In the genomic region with DNA sequence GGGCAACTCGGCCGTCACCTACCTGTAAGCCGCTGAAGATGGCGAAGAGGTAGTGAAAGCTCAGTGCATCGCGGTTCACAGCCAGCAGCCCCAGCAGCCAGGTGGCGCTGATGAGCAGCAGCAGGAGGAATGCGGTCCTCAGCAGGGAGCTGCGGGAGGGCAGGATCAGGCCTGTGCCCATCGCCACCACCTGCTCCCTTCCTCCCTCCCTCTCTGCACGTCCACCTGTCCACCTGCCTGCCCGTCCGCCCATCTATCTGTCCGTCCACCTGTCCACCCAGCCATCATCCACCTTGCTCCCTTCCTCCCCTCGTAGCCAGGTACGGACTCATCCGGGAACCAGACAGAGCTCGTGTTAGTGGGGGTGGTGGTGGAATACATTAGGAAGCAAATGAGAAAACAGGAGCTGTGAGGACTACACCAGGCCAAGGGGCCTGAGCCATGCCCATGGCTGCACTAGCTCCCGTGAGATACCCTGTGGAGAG, we compare ENCODE assay signal across 8 cellular contexts. TPM values are rescaled to one million over a fixed set of nuclear protein-coding genes. Genes with fewer than 3 reads are reported as not detected.
DNase-seq lines count a peak whose midpoint lies in the region; ATAC-seq and TF ChIP-seq lines count a peak whose summit lies in the region.

No MANE protein-coding gene starts in this region.

- WGBS in smooth muscle cell (ENCODE audit: low lambda C conversion rate): 58% methylated on average over 16 of the region's 19 CpGs

- H3K4me3 ChIP-seq in cardiac muscle cell (no peak overlapping the region), smooth muscle cell (no peak overlapping the region)

- peak overlapping the region in 2 of 3 donors; percentile 41 to 67 for H3K27ac Mint-ChIP-seq in IgD-negative memory B cell
- H3K27ac Mint-ChIP-seq in activated naive CD4-positive, alpha-beta T cell treated with anti-CD3 and anti-CD28 coated beads for 36 hours: no peak overlapping the region

- DNase-seq in COLO829 (ENCODE audit: low spot score) (peak; percentile 80), SK-N-DZ (ENCODE audit: low spot score) (peak; percentile 54), cardiac muscle cell (ENCODE audit: low read depth in 1 of 2, low spot score in 1 of 2) (peak; percentile 58 to 75), smooth muscle cell (lab: John Stamatoyannopoulos, UW; ENCODE audit: unreplicated experiment) (no peak)
- peak; percentile 80 for DNase-seq in activated naive CD4-positive, alpha-beta T cell treated with anti-CD3 and anti-CD28 coated beads for 36 hours

- no peaks in the 10 kb centered on the region for H4K20me1 ChIP-seq in smooth muscle cell (ENCODE audit: low read depth)

- H3K27me3 ChIP-seq in cardiac muscle cell (no peaks in the 10 kb centered on the region), smooth muscle cell (ENCODE audit: low read depth) (no peaks in the 10 kb centered on the region)

- no peaks in the 10 kb centered on the region for H3K9me3 Mint-ChIP-seq in IgD-negative memory B cell
- no peaks in the 10 kb centered on the region for H3K9me3 Mint-ChIP-seq in activated naive CD4-positive, alpha-beta T cell treated with anti-CD3 and anti-CD28 coated beads for 36 hours

- no peaks in the 10 kb centered on the region for H3F3A ChIP-seq in smooth muscle cell (ENCODE audit: low read depth)

- intact Hi-C loops in activated naive CD4-positive, alpha-beta T cell treated with anti-CD3 and anti-CD28 coated beads for 36 hours (cut with micrococcal nuclease): loop anchor here (1.0 kb wide), 1 partner anchor 175 kb away; no protein-coding TSS in a partner anchor

- no peak overlapping the region for H2AFZ ChIP-seq in smooth muscle cell (ENCODE audit: low read depth)

- CTCF ChIA-PET in activated naive CD4-positive, alpha-beta T cell treated with anti-CD3 and anti-CD28 coated beads for 36 hours (lab: Charles Lee): interaction anchor here (0.5 to 2.9 kb wide), 27 partner anchors 9 to 509 kb away, joined by 3 to 57 read pairs (median 4); no protein-coding TSS in a partner anchor

- H3K4me2 ChIP-seq in smooth muscle cell: no peak overlapping the region

- H3K36me3 Mint-ChIP-seq in IgD-negative memory B cell: peaks cover 2% of the 10 kb centered on the region
- no peaks in the 10 kb centered on the region for H3K36me3 Mint-ChIP-seq in activated naive CD4-positive, alpha-beta T cell treated with anti-CD3 and anti-CD28 coated beads for 36 hours (ENCODE audit: low read depth)

- H3K36me3 ChIP-seq in cardiac muscle cell (peaks cover 4% of the 10 kb centered on the region), smooth muscle cell (ENCODE audit: low read depth) (no peaks in the 10 kb centered on the region)

- no peaks in the 10 kb centered on the region for H3K79me2 ChIP-seq in smooth muscle cell (ENCODE audit: low read depth)

- ATAC-seq in HG02981 (IDR thresholded peaks at IDR 0.05; ENCODE audit: unreplicated experiment) (no peak), GM21447 (IDR thresholded peaks at IDR 0.05; ENCODE audit: unreplicated experiment) (no peak)

- H3K4me1 Mint-ChIP-seq in IgD-negative memory B cell: peaks cover 0 to 7% (median 7%) of the 10 kb centered on the region in 3 donors
- peaks cover 16% of the 10 kb centered on the region for H3K4me1 Mint-ChIP-seq in activated naive CD4-positive, alpha-beta T cell treated with anti-CD3 and anti-CD28 coated beads for 36 hours (ENCODE audit: low read depth)

- H3K9me3 ChIP-seq in cardiac muscle cell (ENCODE audit: low read depth) (no peaks in the 10 kb centered on the region), smooth muscle cell (replicated peaks; ENCODE audit: low read depth) (no peaks in the 10 kb centered on the region)

- peaks cover 8% of the 10 kb centered on the region for H3K4me1 ChIP-seq in cardiac muscle cell (ENCODE audit: low read depth)
- no peaks in the 10 kb centered on the region for H3K4me1 ChIP-seq in smooth muscle cell (ENCODE audit: low read depth)

- H3K9ac ChIP-seq in smooth muscle cell (ENCODE audit: low read depth): no peak overlapping the region

- TF ChIP-seq CTCF in cardiac muscle cell (IDR thresholded peaks at IDR 0.05; ENCODE audit: low read depth, low read length): peak; percentile 92
- peak; percentile 79 for TF ChIP-seq CTCF in smooth muscle cell (IDR thresholded peaks at IDR 0.05; ENCODE audit: borderline replicate concordance, insufficient read depth, poor library complexity, severe bottlenecking)

- H3K4me3 Mint-ChIP-seq in IgD-negative memory B cell: peak overlapping the region in 2 of 4 donors; percentile 23 to 82
- H3K4me3 Mint-ChIP-seq in activated naive CD4-positive, alpha-beta T cell treated with anti-CD3 and anti-CD28 coated beads for 36 hours: no peak overlapping the region

- H3K27me3 Mint-ChIP-seq in IgD-negative memory B cell: no peaks in the 10 kb centered on the region
- H3K27me3 Mint-ChIP-seq in activated naive CD4-positive, alpha-beta T cell treated with anti-CD3 and anti-CD28 coated beads for 36 hours (ENCODE audit: low read depth): peaks cover 3% of the 10 kb centered on the region

- no peak overlapping the region for H3K27ac ChIP-seq in cardiac muscle cell
- no peak overlapping the region for H3K27ac ChIP-seq in smooth muscle cell (ENCODE audit: low read depth)

RNA-seq across cellular contexts. Expression of a gene that starts 32.2 kb away (rescaled TPM):
- polyA plus RNA-seq in IgD-negative memory B cell (22.1 TPM), cardiac muscle cell (130 and 155 TPM in 2 replicates), smooth muscle cell (20.5 and 33.7 TPM in 2 replicates)
- polyA plus RNA-seq in SK-N-DZ (2014; cell fraction: cytosol; rRNA removed): 75.1 and 76.5 TPM in 2 replicates
- polyA plus RNA-seq in SK-N-DZ (2014; cell fraction: nucleus; rRNA removed): 330 and 376 TPM in 2 replicates
- 10 to 100 TPM; 57.4 TPM for total RNA-seq in activated naive CD4-positive, alpha-beta T cell treated with anti-CD3 and anti-CD28 coated beads for 36 hours
- total RNA-seq in cardiac muscle cell (82.3 and 127 TPM in 2 replicates), smooth muscle cell (15.8 and 17.3 TPM in 2 replicates)
